ENCODE assay signal across 24 cellular contexts in genomic region chr11:35626511-35626910, GRCh38. TPM values are rescaled to one million over a fixed set of nuclear protein-coding genes. Genes with fewer than 3 reads are reported as not detected.
"Had no signal": no experiment of that assay in that cellular context is flagged by ENCODE, and none has a peak within 500 bp of the region (broad histone marks: within the 10 kb centered on the region; RNA-seq: fewer than 3 reads in every experiment).

No MANE protein-coding gene starts in this region.

- ATAC-seq: left colon; left lung; lower lobe of right lung; natural killer cell; right lobe of liver; stimulated activated effector memory CD8-positive, alpha-beta T cell treated with anti-CD3 and anti-CD28 coated beads, Interleukin-12 subunit alpha, Interleukin-12 subunit beta, amount 100 ng/mL, for 72 hours; upper lobe of right lung had no signal

- H3K4me3 Mint-ChIP-seq: immature natural killer cell; naive B cell; natural killer cell; stimulated activated effector memory CD8-positive, alpha-beta T cell treated with anti-CD3 and anti-CD28 coated beads, Interleukin-12 subunit alpha, Interleukin-12 subunit beta, amount 100 ng/mL, for 72 hours; stimulated activated naive CD8-positive, alpha-beta T cell treated with anti-CD3 and anti-CD28 coated beads, Interleukin-15, Interleukin-2, amounts not matched to agents 100 ng/mL and 50 ng/mL, for 24 hours had no signal

- H3K9me3 Mint-ChIP-seq: natural killer cell; stimulated activated effector memory CD8-positive, alpha-beta T cell treated with anti-CD3 and anti-CD28 coated beads, Interleukin-12 subunit alpha, Interleukin-12 subunit beta, amount 100 ng/mL, for 72 hours; stimulated activated naive CD8-positive, alpha-beta T cell treated with anti-CD3 and anti-CD28 coated beads, Interleukin-15, Interleukin-2, amounts not matched to agents 100 ng/mL and 50 ng/mL, for 24 hours had no signal

- H3K27ac Mint-ChIP-seq: immature natural killer cell; naive B cell; natural killer cell; progenitor cell of endocrine pancreas; stimulated activated effector memory CD8-positive, alpha-beta T cell treated with anti-CD3 and anti-CD28 coated beads, Interleukin-12 subunit alpha, Interleukin-12 subunit beta, amount 100 ng/mL, for 72 hours; stimulated activated naive CD8-positive, alpha-beta T cell treated with anti-CD3 and anti-CD28 coated beads, Interleukin-15, Interleukin-2, amounts not matched to agents 100 ng/mL and 50 ng/mL, for 24 hours had no signal

- H3K36me3 ChIP-seq: left lung, lower lobe of right lung, ovary, right atrium auricular region, right lobe of liver, suprapubic skin, thoracic aorta, tibial artery, upper lobe of right lung had no signal

- H3K4me1 Mint-ChIP-seq: immature natural killer cell; naive B cell; natural killer cell; stimulated activated effector memory CD8-positive, alpha-beta T cell treated with anti-CD3 and anti-CD28 coated beads, Interleukin-12 subunit alpha, Interleukin-12 subunit beta, amount 100 ng/mL, for 72 hours had no signal

- H3K9me3 ChIP-seq: left lung, lower lobe of right lung, ovary, right atrium auricular region, right lobe of liver, suprapubic skin, thoracic aorta, tibial artery, upper lobe of right lung had no signal

- H3K36me3 Mint-ChIP-seq: immature natural killer cell; naive B cell; natural killer cell; stimulated activated effector memory CD8-positive, alpha-beta T cell treated with anti-CD3 and anti-CD28 coated beads, Interleukin-12 subunit alpha, Interleukin-12 subunit beta, amount 100 ng/mL, for 72 hours had no signal

- H3K4me1 ChIP-seq: lower lobe of right lung, right atrium auricular region, right lobe of liver had no signal

- H3K27ac ChIP-seq: left lung, lower lobe of right lung, ovary, right atrium auricular region, right lobe of liver, suprapubic skin, thoracic aorta, tibial artery, upper lobe of right lung had no signal

- H3K27me3 ChIP-seq: ovary, right atrium auricular region, right lobe of liver had no signal

- H3K4me3 ChIP-seq: left lung, lower lobe of right lung, ovary, right atrium auricular region, right lobe of liver, suprapubic skin, thoracic aorta, tibial artery, upper lobe of right lung had no signal

- DNase-seq: hippocampal formation; immature natural killer cell; kidney; left colon; left lung; lower lobe of right lung; mammary epithelial cell; naive B cell; natural killer cell; ovary; right lobe of liver; stimulated activated CD4-positive, alpha-beta T cell treated with anti-CD3 and anti-CD28 coated beads, Interleukin-12 subunit alpha, Interleukin-12 subunit beta, amount 100 ng/mL, for 4 hours; stimulated activated CD4-positive, alpha-beta T cell treated with anti-CD3 and anti-CD28 coated beads, Interleukin-15, amount 100 ng/mL, for 24 hours; stimulated activated CD4-positive, alpha-beta T cell treated with anti-CD3 and anti-CD28 coated beads, Interleukin-4, amount 100 ng/mL, for 24 hours; stimulated activated naive CD4-positive, alpha-beta T cell; tibial artery; upper lobe of right lung had no signal

RNA-seq across cellular contexts. Expression of gene FJX1, which starts 8.3 kb away (rescaled TPM):
- total RNA-seq: mononuclear cell, natural killer cell had no signal
- polyA plus RNA-seq: immature natural killer cell had no signal
